Comparison of ENCODE assay signal across 8 cellular contexts in genomic region chr5:157574456-157575095, GRCh38. TPM values are rescaled to one million over a fixed set of nuclear protein-coding genes. Genes with fewer than 3 reads are reported as not detected.
DNase-seq lines count a peak whose midpoint lies in the region; ATAC-seq, FAIRE-seq and TF ChIP-seq lines count a peak whose summit lies in the region.

No MANE protein-coding gene starts in this region.

- TF ChIP-seq POLR2A in H1 (IDR thresholded peaks at IDR 0.05; ENCODE audit: control extremely low read depth in 1 of 2, low read depth in 2 of 2, low read length in 2 of 2) = no peak

- CTCF ChIA-PET in CD8-positive, alpha-beta T cell (lab: Charles Lee) = interaction anchor here (1.1 kb wide), 1 partner anchor 33 kb away, joined by 3 read pairs; no protein-coding TSS in a partner anchor
- CTCF ChIA-PET in PC-3 (lab: Charles Lee) (no interaction called here), H1 (lab: Charles Lee; ENCODE audit: partially characterized antibody) (interaction anchor here (0.9 to 1.0 kb wide), 2 partner anchors 61 to 142 kb away, joined by 3 read pairs; no protein-coding TSS in a partner anchor)

- H3K4me2 ChIP-seq in PC-3 (ENCODE audit: low read length) (peak overlapping the region; percentile 94), H1 (ENCODE audit: insufficient read depth in 1 of 2, low read depth in 2 of 2, low read length in 2 of 2) (peak overlapping the region; percentile 70 to 72)

- no peak overlapping the region for H2BK120ac ChIP-seq in H1 (replicated peaks; ENCODE audit: low read depth, low read length)

- H3K4me3 Mint-ChIP-seq in CD8-positive, alpha-beta T cell = peak overlapping the region; percentile 91
- peak overlapping the region; percentile 99 for H3K4me3 Mint-ChIP-seq in nephron progenitor cell

- H3K4me1 Mint-ChIP-seq in CD8-positive, alpha-beta T cell (ENCODE audit: low read depth) = peaks cover 27% of the 10 kb centered on the region
- H3K4me1 Mint-ChIP-seq in nephron progenitor cell = peaks cover 33% of the 10 kb centered on the region

- no peak for FAIRE-seq in H1 (lab: Jason Lieb, UNC)

- no peaks in the 10 kb centered on the region for H3K4me1 ChIP-seq in CD8-positive, alpha-beta T cell (ENCODE audit: insufficient read depth, low read length)
- H3K4me1 ChIP-seq in PC-3 (ENCODE audit: insufficient read depth, low read length) = peaks cover 34% of the 10 kb centered on the region
- H3K4me1 ChIP-seq in H1 (replicated peaks in 1 of 4; ENCODE audit: control insufficient read depth in 3 of 4, insufficient read depth in 4 of 4, low read length in 3 of 4) = peaks cover 2 to 5% (median 3%) of the 10 kb centered on the region in 4 experiments; a peak in 4 of 7 replicates

- H2BK12ac ChIP-seq in H1 (ENCODE audit: low read depth, low read length) = 0 out of 2 replicates have a peak overlapping the region, but pooled peaks have one; percentile 34

- no peaks in the 10 kb centered on the region for H3K36me3 ChIP-seq in CD8-positive, alpha-beta T cell (ENCODE audit: insufficient read depth, low read length)
- peaks cover 28% of the 10 kb centered on the region for H3K36me3 ChIP-seq in PC-3 (ENCODE audit: low read depth, low read length)
- H3K36me3 ChIP-seq in H1 (ENCODE audit: control insufficient read depth in 2 of 4, insufficient read depth in 4 of 4, low read length in 3 of 4) = no peaks in the 10 kb centered on the region; a peak in 1 of 8 replicates

- H3K27ac ChIP-seq in CD8-positive, alpha-beta T cell (ENCODE audit: low read depth, low read length) = no peak overlapping the region
- H3K27ac ChIP-seq in PC-3 (ENCODE audit: low read length) = peak overlapping the region; percentile 76
- no peak overlapping the region for H3K27ac ChIP-seq in H1 (ENCODE audit: low read depth, low read length)

- TF ChIP-seq CTCF in CD8-positive, alpha-beta T cell (IDR thresholded peaks at IDR 0.05) = no peak
- no peak for TF ChIP-seq CTCF in PC-3 (conservative IDR thresholded peaks at IDR 0.05; ENCODE audit: low read depth, low read length)
- no peak for TF ChIP-seq CTCF in H1 (IDR thresholded peaks at IDR 0.05; ENCODE audit: control extremely low read depth in 1 of 3, insufficient read depth in 1 of 3, low read depth in 1 of 3, low read length in 3 of 3)
- no peak for TF ChIP-seq CTCF in nephron progenitor cell (IDR thresholded peaks at IDR 0.05)

- no peak overlapping the region for H3K56ac ChIP-seq in H1 (replicated peaks; ENCODE audit: insufficient read length, low read depth, low read length)

- no peak overlapping the region for H4K91ac ChIP-seq in H1 (replicated peaks; ENCODE audit: insufficient read length, low read length)

- no peaks in the 10 kb centered on the region for H3K36me3 Mint-ChIP-seq in CD8-positive, alpha-beta T cell
- H3K36me3 Mint-ChIP-seq in nephron progenitor cell (ENCODE audit: low read depth) = peaks cover 5% of the 10 kb centered on the region

- H3K27me3 ChIP-seq in CD8-positive, alpha-beta T cell (ENCODE audit: insufficient read depth, low read length) = peaks cover 8% of the 10 kb centered on the region
- no peaks in the 10 kb centered on the region for H3K27me3 ChIP-seq in PC-3 (ENCODE audit: low read length)
- H3K27me3 ChIP-seq in H1 (replicated peaks in 1 of 4; ENCODE audit: control insufficient read depth in 3 of 4, extremely low read depth in 1 of 4, insufficient read depth in 3 of 4, low read length in 3 of 4) = peaks cover 0 to 12% (median 7%) of the 10 kb centered on the region in 4 experiments; a peak in 5 of 7 replicates

- no peaks in the 10 kb centered on the region for H3K9me3 Mint-ChIP-seq in CD8-positive, alpha-beta T cell
- H3K9me3 Mint-ChIP-seq in nephron progenitor cell = no peaks in the 10 kb centered on the region

- H3K79me2 ChIP-seq in PC-3 (ENCODE audit: low read length) (peaks cover 63% of the 10 kb centered on the region), H1 (ENCODE audit: control insufficient read depth in 1 of 2, insufficient read depth in 2 of 2, low read length in 2 of 2) (no peaks in the 10 kb centered on the region; a peak in 1 of 4 replicates)

- no peak for ATAC-seq in CD8-positive, alpha-beta T cell
- ATAC-seq in PC-3 (no peak), HG03139 (IDR thresholded peaks at IDR 0.05; ENCODE audit: unreplicated experiment) (no peak), HG02884 (IDR thresholded peaks at IDR 0.05; ENCODE audit: unreplicated experiment) (no peak)

- no peak for TF ChIP-seq EP300 in H1 (IDR thresholded peaks at IDR 0.05; ENCODE audit: borderline replicate concordance in 1 of 2, low read depth in 2 of 2, low read length in 2 of 2)

- peak overlapping the region; percentile 58 for H3K27ac Mint-ChIP-seq in CD8-positive, alpha-beta T cell
- no peak overlapping the region for H3K27ac Mint-ChIP-seq in nephron progenitor cell

- H4K5ac ChIP-seq in H1 (ENCODE audit: insufficient read length, low read depth, low read length) = no peak overlapping the region

- BruUV-seq in PC-3 (replicated peaks; lab: Mats Ljungman, UMichigan) = TSS peak; percentile 52

- DNase-seq in CD8-positive, alpha-beta T cell = no peak
- DNase-seq in PC-3 (no peak), H1 (ENCODE audit: low read depth in 1 of 2, low spot score in 2 of 2) (no peak), nephron progenitor cell (peak; percentile 40), SW 1271 (lab: John Stamatoyannopoulos, UW) (no peak), NCI-H146 treated with DMSO at 0.1 percent for 48 hours (lab: John Stamatoyannopoulos, UW; ENCODE audit: unreplicated experiment) (no peak)

- no peak overlapping the region for H2BK5ac ChIP-seq in H1 (ENCODE audit: low read depth, low read length)

- POLR2A ChIA-PET in CD8-positive, alpha-beta T cell (lab: Charles Lee) = interaction anchor here (1.1 kb wide), 1 partner anchor 16 kb away, joined by 3 read pairs; no protein-coding TSS in a partner anchor
- POLR2A ChIA-PET in PC-3 (lab: Charles Lee; ENCODE audit: unreplicated experiment) = no interaction called here
- POLR2A ChIA-PET in H1 (lab: Charles Lee; ENCODE audit: partially characterized antibody) = no interaction called here

- H3K9ac ChIP-seq in PC-3 (ENCODE audit: low read length) (peak overlapping the region; percentile 97), H1 (replicated peaks in 1 of 4; ENCODE audit: extremely low read depth in 1 of 4, low read depth in 3 of 4, low read length in 3 of 4) (no peak overlapping the region; a peak in 2 of 7 replicates)

- H2BK20ac ChIP-seq in H1 (ENCODE audit: low read length) = no peak overlapping the region

- H3K4me3 ChIP-seq in CD8-positive, alpha-beta T cell (ENCODE audit: low read depth, low read length) = peak overlapping the region; percentile 54
- H3K4me3 ChIP-seq in PC-3 (ENCODE audit: low read length) = peak overlapping the region; percentile 96
- peak overlapping the region; percentile 56 to 78 (median 75) for H3K4me3 ChIP-seq in H1 (ENCODE audit: extremely low read depth in 1 of 4, insufficient read depth in 2 of 4, low read depth in 3 of 4, low read length in 4 of 4)

- H3K18ac ChIP-seq in H1 (ENCODE audit: extremely low read depth, low read length) = 0 out of 2 replicates have a peak overlapping the region, but pooled peaks have one; percentile 62

- no peaks in the 10 kb centered on the region for H3K9me2 ChIP-seq in PC-3 (replicated peaks; ENCODE audit: low read length)

- no peak overlapping the region for H3K4ac ChIP-seq in H1 (replicated peaks; ENCODE audit: insufficient read length, low read depth, low read length)

- WGBS in H1 (ENCODE audit: extremely low coverage in 1 of 2, insufficient coverage in 1 of 2, insufficient read length in 1 of 2, insufficient replicate concordance in 2 of 2, low coverage in 1 of 2, low lambda C conversion rate in 2 of 2, missing lambda C conversion rate in 1 of 2), 2 experiments = 31% methylated on average over 32 of the region's 39 CpGs; no CpG with 5 or more reads in 1 of the 2 experiments

- no peak overlapping the region for H2AK5ac ChIP-seq in H1 (ENCODE audit: low read depth, low read length)

- no peak overlapping the region for H2BK15ac ChIP-seq in H1 (ENCODE audit: low read length)

- H4K8ac ChIP-seq in H1 (ENCODE audit: extremely low read depth, insufficient read depth, low read length) = peak overlapping the region; percentile 28; the same call in 1 of the 2 replicates

- intact Hi-C loops in CD8-positive, alpha-beta T cell (cut with DNase I, micrococcal nuclease) = loop anchor here in 1 of 2 experiments (1.0 kb wide), 1 partner anchor 30 kb away; no protein-coding TSS in a partner anchor
- intact Hi-C loops in PC-3 (cut with micrococcal nuclease) = loop anchor here (1.0 to 10.0 kb wide), 5 partner anchors 24 to 240 kb away; partner anchors contain the start of gene C5orf52

- H3F3A ChIP-seq in PC-3 (ENCODE audit: low read length, unreplicated experiment) = no peaks in the 10 kb centered on the region

- TF ChIP-seq RAD21 in H1 (IDR thresholded peaks at IDR 0.05 in 1 of 2, conservative IDR thresholded peaks at IDR 0.05 in 1 of 2; ENCODE audit: low read depth in 2 of 2, low read length in 2 of 2) = no peak

- H4K20me1 ChIP-seq in PC-3 (ENCODE audit: low read length) (peaks cover 22% of the 10 kb centered on the region), H1 (replicated peaks in 1 of 2; ENCODE audit: control insufficient read depth in 1 of 2, insufficient read depth in 2 of 2, low read length in 2 of 2) (no peaks in the 10 kb centered on the region)

- peaks cover 10% of the 10 kb centered on the region for H3K27me3 Mint-ChIP-seq in CD8-positive, alpha-beta T cell (ENCODE audit: low read depth)
- peaks cover 28% of the 10 kb centered on the region for H3K27me3 Mint-ChIP-seq in nephron progenitor cell (ENCODE audit: low read depth, poor library complexity)

- peaks cover 6% of the 10 kb centered on the region; the same call in 1 of the 2 replicates for H3K23me2 ChIP-seq in H1 (ENCODE audit: low read depth, low read length)

- H3K79me1 ChIP-seq in H1 (ENCODE audit: low read depth, low read length) = no peaks in the 10 kb centered on the region

- H3K14ac ChIP-seq in H1 (ENCODE audit: insufficient read length) = no peak overlapping the region

- no peaks in the 10 kb centered on the region for H3K9me3 ChIP-seq in CD8-positive, alpha-beta T cell (ENCODE audit: low read length)
- no peaks in the 10 kb centered on the region for H3K9me3 ChIP-seq in PC-3 (ENCODE audit: low read length)
- no peaks in the 10 kb centered on the region for H3K9me3 ChIP-seq in H1 (ENCODE audit: insufficient read depth in 2 of 2, low read depth in 1 of 2, low read length in 1 of 2)

- no peak overlapping the region for H3K23ac ChIP-seq in H1 (ENCODE audit: insufficient read length)

- H2AFZ ChIP-seq in PC-3 (ENCODE audit: low read length) (peak overlapping the region; percentile 88), H1 (ENCODE audit: low read length) (peak overlapping the region; percentile 2; the same call in 1 of the 2 replicates)

RNA-seq across cellular contexts. Expression of gene ADAM19, which starts 1.0 kb away (rescaled TPM):
- total RNA-seq in CD8-positive, alpha-beta T cell = 1 to 10 TPM; 5.9 to 6.5 TPM
- total RNA-seq in PC-3 (2014; rRNA removed) = 115 and 130 TPM in 2 replicates
- total RNA-seq in H1 (2021; fragmentation: NEBNext Ultra II Directional; extraction: Animal tissue kit (Norgen Biotek cat#: 25700)) = 21.4 and 22.7 TPM in 2 replicates
- polyA plus RNA-seq in H1 (2011; rRNA removed) = 6.5 and 7.3 TPM in 2 replicates
- 6.6 TPM for polyA plus RNA-seq in H1 (2011; cell fraction: cytosol; rRNA removed)
- polyA plus RNA-seq in H1 (2011; cell fraction: nucleus; rRNA removed) = 10.7 TPM
- polyA plus RNA-seq in H1 (2012, experiment 1 of 2) = 9.5 to 11.2 TPM (median 10.2 TPM) in 4 replicates
- polyA plus RNA-seq in H1 (2012, experiment 2 of 2) = 8.5 TPM
- 21.0 TPM for polyA plus RNA-seq in H1 (2013, experiment 1 of 2)
- 27.5 TPM for polyA plus RNA-seq in H1 (2013, experiment 2 of 2)
- polyA minus RNA-seq in H1 (2011; rRNA and poly(A)+ RNA removed) = 16.3 and 19.4 TPM in 2 replicates
- polyA minus RNA-seq in H1 (2011; cell fraction: cytosol; rRNA and poly(A)+ RNA removed) = 12.1 TPM
- 9.7 TPM for polyA minus RNA-seq in H1 (2011; cell fraction: nucleus; rRNA and poly(A)+ RNA removed)
